15 cellular contexts compared by ENCODE assay signal in the genomic region with DNA sequence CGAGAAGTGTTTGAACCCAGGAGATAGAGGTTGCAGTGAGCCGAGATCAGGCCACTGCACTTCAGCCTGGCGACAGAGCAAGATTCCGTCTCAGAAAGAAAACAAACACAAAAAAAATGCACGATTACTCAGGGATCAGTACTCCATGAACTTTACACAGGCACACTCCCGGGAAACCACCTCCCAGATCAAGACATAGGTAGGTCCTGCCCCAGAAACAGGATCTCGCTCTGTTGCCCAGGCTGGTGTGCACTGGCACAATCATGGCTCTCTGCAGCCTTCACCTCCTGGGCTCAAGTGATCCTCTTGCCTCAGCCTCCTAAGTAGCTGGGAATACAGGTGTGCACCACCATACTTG. TPM values are rescaled to one million over a fixed set of nuclear protein-coding genes. Genes with fewer than 3 reads are reported as not detected.
"Had no signal": no experiment of that assay in that cellular context is flagged by ENCODE, and none has a peak within 500 bp of the region (broad histone marks: within the 10 kb centered on the region; RNA-seq: fewer than 3 reads in every experiment).

No MANE protein-coding gene starts in this region.

- H3K9me3 Mint-ChIP-seq: activated T-helper 1 cell treated with anti-CD3 and anti-CD28 coated beads, Interleukin-12 subunit alpha, Interleukin-12 subunit beta, Interleukin-2, Interleukin-4 antibody, amounts not matched to agents 30 ng/mL and 10 ng/mL and 1 ng/mL, durations not matched to agents 14 hours and 24 hours and 36 hours; endodermal cell had no signal

- DNase-seq: activated CD4-positive, alpha-beta T cell treated with anti-CD3 and anti-CD28 coated beads, Interleukin-2, amount 50 U/mL, for 4 hours; activated CD8-positive, alpha-beta memory T cell treated with anti-CD3 and anti-CD28 coated beads, Interleukin-2, amount 50 U/mL, for 4 hours; activated naive CD4-positive, alpha-beta T cell treated with Interleukin-2 at 50 U/mL for 16 hours; amniotic stem cell; body of pancreas; central memory CD4-positive, alpha-beta T cell; endodermal cell; erythroblast; hippocampal formation; kidney glomerular epithelial cell; tibial artery had no signal

- H3K27ac ChIP-seq: body of pancreas, right atrium auricular region, skin epidermis, tibial artery, vagina had no signal

- H3K27me3 ChIP-seq: body of pancreas, right atrium auricular region, tibial artery, vagina had no signal

- H3K27ac Mint-ChIP-seq: activated T-helper 1 cell treated with anti-CD3 and anti-CD28 coated beads, Interleukin-12 subunit alpha, Interleukin-12 subunit beta, Interleukin-2, Interleukin-4 antibody, amounts not matched to agents 30 ng/mL and 10 ng/mL and 1 ng/mL, durations not matched to agents 14 hours and 24 hours and 36 hours; endodermal cell had no signal

- ATAC-seq: body of pancreas had no signal

- H3K9me3 ChIP-seq: body of pancreas, right atrium auricular region, tibial artery, vagina had no signal

- H3K4me1 Mint-ChIP-seq: endodermal cell had no signal

- H3K4me3 Mint-ChIP-seq: activated T-helper 1 cell treated with anti-CD3 and anti-CD28 coated beads, Interleukin-12 subunit alpha, Interleukin-12 subunit beta, Interleukin-2, Interleukin-4 antibody, amounts not matched to agents 30 ng/mL and 10 ng/mL and 1 ng/mL, durations not matched to agents 14 hours and 24 hours and 36 hours; endodermal cell had no signal

- H3K4me3 ChIP-seq: body of pancreas, right atrium auricular region, skin epidermis, tibial artery, vagina had no signal

RNA-seq across cellular contexts. Expression of a gene that starts 20.2 kb away (rescaled TPM):
- total RNA-seq: body of pancreas had no signal
